ENCODE assay signal across 1 cellular context in the genomic region with DNA sequence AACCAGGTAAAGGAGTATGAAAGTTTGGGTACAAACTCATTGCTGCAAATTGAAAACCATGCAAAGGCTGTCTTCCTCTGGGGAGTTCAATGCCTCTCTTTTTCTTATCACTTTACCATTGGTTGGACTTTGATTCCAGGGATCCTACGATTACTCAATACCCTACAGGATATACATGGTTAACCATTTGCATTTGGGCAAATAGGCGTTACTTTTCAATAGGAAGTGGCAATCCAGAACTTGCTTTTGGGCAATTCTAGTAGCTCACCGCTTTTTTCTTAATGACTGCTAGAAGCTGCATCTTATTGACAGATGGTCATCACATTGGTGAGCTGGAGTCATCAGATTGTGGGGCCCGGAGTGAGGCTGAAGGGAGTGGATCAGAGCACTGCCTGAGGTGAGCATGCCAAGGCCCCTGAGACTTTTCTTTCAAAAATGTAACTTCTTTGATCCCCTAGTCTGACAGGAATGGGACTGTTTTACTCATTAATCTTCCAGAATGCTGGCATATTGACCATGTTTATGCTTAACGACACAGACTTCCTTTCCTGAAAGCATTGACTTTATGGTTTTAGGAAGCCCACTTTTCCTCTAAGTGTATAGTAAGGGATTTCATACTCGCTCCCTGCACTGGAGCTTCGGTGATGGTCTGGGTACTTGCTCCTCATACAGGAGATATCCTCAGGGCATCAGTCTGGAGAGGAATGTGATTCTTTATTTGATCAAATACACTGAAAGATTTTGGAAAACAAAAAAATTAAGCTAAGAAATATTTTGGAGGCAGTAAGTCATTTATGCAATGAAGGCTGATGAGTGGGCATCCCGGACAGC.
TF ChIP-seq lines count a peak whose summit lies in the region.

A gene (plus strand): TSS at position 270 of the 831 bp plus-strand sequence. CDS start 13,039 bp downstream, outside the sequence.

TF ChIP-seq in HepG2, 621 proteins besides CTCF, POLR2A, EP300 and RAD21 (continued from another document and continues in another):
- TF ChIP-seq, protein P1, sequence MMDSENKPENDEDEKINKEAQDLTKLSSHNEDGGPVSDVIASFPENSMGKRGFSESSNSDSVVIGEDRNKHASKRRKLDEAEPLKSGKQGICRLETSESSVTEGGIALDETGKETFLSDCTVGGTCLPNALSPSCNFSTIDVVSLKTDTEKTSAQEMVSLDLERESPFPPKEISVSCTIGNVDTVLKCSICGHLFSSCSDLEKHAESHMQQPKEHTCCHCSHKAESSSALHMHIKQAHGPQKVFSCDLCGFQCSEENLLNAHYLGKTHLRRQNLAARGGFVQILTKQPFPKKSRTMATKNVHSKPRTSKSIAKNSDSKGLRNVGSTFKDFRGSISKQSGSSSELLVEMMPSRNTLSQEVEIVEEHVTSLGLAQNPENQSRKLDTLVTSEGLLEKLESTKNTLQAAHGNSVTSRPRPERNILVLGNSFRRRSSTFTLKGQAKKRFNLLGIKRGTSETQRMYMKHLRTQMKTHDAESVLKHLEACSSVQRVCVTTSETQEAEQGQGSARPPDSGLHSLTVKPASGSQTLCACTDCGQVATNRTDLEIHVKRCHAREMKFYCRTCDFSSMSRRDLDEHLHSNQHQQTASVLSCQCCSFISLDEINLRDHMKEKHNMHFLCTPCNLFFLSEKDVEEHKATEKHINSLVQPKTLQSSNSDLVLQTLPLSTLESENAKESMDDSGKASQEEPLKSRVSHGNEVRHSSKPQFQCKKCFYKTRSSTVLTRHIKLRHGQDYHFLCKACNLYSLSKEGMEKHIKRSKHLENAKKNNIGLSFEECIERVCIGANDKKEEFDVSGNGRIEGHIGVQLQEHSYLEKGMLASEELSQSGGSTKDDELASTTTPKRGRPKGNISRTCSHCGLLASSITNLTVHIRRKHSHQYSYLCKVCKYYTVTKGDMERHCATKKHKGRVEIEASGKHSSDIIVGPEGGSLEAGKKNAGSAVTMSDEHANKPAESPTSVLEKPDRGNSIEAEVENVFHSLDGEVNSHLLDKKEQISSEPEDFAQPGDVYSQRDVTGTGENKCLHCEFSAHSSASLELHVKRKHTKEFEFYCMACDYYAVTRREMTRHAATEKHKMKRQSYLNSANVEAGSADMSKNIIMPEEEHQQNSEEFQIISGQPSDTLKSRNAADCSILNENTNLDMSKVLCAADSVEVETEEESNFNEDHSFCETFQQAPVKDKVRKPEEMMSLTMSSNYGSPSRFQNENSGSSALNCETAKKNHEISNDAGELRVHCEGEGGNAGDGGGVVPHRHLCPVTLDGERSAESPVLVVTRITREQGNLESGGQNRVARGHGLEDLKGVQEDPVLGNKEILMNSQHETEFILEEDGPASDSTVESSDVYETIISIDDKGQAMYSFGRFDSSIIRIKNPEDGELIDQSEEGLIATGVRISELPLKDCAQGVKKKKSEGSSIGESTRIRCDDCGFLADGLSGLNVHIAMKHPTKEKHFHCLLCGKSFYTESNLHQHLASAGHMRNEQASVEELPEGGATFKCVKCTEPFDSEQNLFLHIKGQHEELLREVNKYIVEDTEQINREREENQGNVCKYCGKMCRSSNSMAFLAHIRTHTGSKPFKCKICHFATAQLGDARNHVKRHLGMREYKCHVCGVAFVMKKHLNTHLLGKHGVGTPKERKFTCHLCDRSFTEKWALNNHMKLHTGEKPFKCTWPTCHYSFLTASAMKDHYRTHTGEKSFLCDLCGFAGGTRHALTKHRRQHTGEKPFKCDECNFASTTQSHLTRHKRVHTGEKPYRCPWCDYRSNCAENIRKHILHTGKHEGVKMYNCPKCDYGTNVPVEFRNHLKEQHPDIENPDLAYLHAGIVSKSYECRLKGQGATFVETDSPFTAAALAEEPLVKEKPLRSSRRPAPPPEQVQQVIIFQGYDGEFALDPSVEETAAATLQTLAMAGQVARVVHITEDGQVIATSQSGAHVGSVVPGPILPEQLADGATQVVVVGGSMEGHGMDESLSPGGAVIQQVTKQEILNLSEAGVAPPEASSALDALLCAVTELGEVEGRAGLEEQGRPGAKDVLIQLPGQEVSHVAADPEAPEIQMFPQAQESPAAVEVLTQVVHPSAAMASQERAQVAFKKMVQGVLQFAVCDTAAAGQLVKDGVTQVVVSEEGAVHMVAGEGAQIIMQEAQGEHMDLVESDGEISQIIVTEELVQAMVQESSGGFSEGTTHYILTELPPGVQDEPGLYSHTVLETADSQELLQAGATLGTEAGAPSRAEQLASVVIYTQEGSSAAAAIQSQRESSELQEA (CRISPR knock-in tag; IDR thresholded peaks at IDR 0.05; ENCODE audit: not compliant biosample characterization), result no peak
- TF ChIP-seq, protein P2, sequence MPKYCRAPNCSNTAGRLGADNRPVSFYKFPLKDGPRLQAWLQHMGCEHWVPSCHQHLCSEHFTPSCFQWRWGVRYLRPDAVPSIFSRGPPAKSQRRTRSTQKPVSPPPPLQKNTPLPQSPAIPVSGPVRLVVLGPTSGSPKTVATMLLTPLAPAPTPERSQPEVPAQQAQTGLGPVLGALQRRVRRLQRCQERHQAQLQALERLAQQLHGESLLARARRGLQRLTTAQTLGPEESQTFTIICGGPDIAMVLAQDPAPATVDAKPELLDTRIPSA (CRISPR knock-in tag; IDR thresholded peaks at IDR 0.05; ENCODE audit: borderline replicate concordance), result no peak
- no peak for TF ChIP-seq ARNTL (CRISPR knock-in tag; IDR thresholded peaks at IDR 0.05)
- TF ChIP-seq ZNF552 (CRISPR knock-in tag; IDR thresholded peaks at IDR 0.05; ENCODE audit: borderline replicate concordance), result no peak
- no peak for TF ChIP-seq SATB2 (CRISPR knock-in tag; IDR thresholded peaks at IDR 0.05)
- TF ChIP-seq RFXANK (CRISPR knock-in tag; IDR thresholded peaks at IDR 0.05), result 0 out of 2 replicates have a peak, but pooled peaks have one; percentile 0
- TF ChIP-seq ETV5 (CRISPR knock-in tag; IDR thresholded peaks at IDR 0.05; ENCODE audit: borderline replicate concordance), result peak; percentile 88; the same call in 1 of the 2 replicates
- TF ChIP-seq FOXK2 (IDR thresholded peaks at IDR 0.05), result no peak
- TF ChIP-seq ZNF451 (CRISPR knock-in tag; IDR thresholded peaks at IDR 0.05), result no peak
- no peak for TF ChIP-seq IKZF4 (CRISPR knock-in tag; IDR thresholded peaks at IDR 0.05; ENCODE audit: borderline replicate concordance, low read depth, not compliant biosample characterization)
- no peak for TF ChIP-seq PCBP2 (optimal IDR thresholded peaks at IDR 0.05; ENCODE audit: low read depth, low read length, poor library complexity, severe bottlenecking)
- TF ChIP-seq, protein P3, sequence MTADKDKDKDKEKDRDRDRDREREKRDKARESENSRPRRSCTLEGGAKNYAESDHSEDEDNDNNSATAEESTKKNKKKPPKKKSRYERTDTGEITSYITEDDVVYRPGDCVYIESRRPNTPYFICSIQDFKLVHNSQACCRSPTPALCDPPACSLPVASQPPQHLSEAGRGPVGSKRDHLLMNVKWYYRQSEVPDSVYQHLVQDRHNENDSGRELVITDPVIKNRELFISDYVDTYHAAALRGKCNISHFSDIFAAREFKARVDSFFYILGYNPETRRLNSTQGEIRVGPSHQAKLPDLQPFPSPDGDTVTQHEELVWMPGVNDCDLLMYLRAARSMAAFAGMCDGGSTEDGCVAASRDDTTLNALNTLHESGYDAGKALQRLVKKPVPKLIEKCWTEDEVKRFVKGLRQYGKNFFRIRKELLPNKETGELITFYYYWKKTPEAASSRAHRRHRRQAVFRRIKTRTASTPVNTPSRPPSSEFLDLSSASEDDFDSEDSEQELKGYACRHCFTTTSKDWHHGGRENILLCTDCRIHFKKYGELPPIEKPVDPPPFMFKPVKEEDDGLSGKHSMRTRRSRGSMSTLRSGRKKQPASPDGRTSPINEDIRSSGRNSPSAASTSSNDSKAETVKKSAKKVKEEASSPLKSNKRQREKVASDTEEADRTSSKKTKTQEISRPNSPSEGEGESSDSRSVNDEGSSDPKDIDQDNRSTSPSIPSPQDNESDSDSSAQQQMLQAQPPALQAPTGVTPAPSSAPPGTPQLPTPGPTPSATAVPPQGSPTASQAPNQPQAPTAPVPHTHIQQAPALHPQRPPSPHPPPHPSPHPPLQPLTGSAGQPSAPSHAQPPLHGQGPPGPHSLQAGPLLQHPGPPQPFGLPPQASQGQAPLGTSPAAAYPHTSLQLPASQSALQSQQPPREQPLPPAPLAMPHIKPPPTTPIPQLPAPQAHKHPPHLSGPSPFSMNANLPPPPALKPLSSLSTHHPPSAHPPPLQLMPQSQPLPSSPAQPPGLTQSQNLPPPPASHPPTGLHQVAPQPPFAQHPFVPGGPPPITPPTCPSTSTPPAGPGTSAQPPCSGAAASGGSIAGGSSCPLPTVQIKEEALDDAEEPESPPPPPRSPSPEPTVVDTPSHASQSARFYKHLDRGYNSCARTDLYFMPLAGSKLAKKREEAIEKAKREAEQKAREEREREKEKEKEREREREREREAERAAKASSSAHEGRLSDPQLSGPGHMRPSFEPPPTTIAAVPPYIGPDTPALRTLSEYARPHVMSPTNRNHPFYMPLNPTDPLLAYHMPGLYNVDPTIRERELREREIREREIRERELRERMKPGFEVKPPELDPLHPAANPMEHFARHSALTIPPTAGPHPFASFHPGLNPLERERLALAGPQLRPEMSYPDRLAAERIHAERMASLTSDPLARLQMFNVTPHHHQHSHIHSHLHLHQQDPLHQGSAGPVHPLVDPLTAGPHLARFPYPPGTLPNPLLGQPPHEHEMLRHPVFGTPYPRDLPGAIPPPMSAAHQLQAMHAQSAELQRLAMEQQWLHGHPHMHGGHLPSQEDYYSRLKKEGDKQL (CRISPR knock-in tag; IDR thresholded peaks at IDR 0.05; ENCODE audit: low read depth), result peak; percentile 64; the same call in 1 of the 2 replicates
- no peak for TF ChIP-seq MLLT10 (CRISPR knock-in tag; IDR thresholded peaks at IDR 0.05)
- no peak for TF ChIP-seq CCDC6 (CRISPR knock-in tag; IDR thresholded peaks at IDR 0.05)
- TF ChIP-seq, protein P4, sequence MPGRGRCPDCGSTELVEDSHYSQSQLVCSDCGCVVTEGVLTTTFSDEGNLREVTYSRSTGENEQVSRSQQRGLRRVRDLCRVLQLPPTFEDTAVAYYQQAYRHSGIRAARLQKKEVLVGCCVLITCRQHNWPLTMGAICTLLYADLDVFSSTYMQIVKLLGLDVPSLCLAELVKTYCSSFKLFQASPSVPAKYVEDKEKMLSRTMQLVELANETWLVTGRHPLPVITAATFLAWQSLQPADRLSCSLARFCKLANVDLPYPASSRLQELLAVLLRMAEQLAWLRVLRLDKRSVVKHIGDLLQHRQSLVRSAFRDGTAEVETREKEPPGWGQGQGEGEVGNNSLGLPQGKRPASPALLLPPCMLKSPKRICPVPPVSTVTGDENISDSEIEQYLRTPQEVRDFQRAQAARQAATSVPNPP (CRISPR knock-in tag; IDR thresholded peaks at IDR 0.05), result peak; percentile 36; the same call in 1 of the 2 replicates
- no peak for TF ChIP-seq ZNF577 (CRISPR knock-in tag; IDR thresholded peaks at IDR 0.05; ENCODE audit: borderline replicate concordance, low read depth)
- TF ChIP-seq ZNF816 (CRISPR knock-in tag; IDR thresholded peaks at IDR 0.05; ENCODE audit: borderline replicate concordance), result no peak
- TF ChIP-seq, protein P5, sequence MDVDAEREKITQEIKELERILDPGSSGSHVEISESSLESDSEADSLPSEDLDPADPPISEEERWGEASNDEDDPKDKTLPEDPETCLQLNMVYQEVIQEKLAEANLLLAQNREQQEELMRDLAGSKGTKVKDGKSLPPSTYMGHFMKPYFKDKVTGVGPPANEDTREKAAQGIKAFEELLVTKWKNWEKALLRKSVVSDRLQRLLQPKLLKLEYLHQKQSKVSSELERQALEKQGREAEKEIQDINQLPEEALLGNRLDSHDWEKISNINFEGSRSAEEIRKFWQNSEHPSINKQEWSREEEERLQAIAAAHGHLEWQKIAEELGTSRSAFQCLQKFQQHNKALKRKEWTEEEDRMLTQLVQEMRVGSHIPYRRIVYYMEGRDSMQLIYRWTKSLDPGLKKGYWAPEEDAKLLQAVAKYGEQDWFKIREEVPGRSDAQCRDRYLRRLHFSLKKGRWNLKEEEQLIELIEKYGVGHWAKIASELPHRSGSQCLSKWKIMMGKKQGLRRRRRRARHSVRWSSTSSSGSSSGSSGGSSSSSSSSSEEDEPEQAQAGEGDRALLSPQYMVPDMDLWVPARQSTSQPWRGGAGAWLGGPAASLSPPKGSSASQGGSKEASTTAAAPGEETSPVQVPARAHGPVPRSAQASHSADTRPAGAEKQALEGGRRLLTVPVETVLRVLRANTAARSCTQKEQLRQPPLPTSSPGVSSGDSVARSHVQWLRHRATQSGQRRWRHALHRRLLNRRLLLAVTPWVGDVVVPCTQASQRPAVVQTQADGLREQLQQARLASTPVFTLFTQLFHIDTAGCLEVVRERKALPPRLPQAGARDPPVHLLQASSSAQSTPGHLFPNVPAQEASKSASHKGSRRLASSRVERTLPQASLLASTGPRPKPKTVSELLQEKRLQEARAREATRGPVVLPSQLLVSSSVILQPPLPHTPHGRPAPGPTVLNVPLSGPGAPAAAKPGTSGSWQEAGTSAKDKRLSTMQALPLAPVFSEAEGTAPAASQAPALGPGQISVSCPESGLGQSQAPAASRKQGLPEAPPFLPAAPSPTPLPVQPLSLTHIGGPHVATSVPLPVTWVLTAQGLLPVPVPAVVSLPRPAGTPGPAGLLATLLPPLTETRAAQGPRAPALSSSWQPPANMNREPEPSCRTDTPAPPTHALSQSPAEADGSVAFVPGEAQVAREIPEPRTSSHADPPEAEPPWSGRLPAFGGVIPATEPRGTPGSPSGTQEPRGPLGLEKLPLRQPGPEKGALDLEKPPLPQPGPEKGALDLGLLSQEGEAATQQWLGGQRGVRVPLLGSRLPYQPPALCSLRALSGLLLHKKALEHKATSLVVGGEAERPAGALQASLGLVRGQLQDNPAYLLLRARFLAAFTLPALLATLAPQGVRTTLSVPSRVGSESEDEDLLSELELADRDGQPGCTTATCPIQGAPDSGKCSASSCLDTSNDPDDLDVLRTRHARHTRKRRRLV (CRISPR knock-in tag; IDR thresholded peaks at IDR 0.05), result 0 out of 2 replicates have a peak, but pooled peaks have one; percentile 67
- no peak; the same call in 1 of the 2 replicates for TF ChIP-seq ZNF782 (CRISPR knock-in tag; IDR thresholded peaks at IDR 0.05; ENCODE audit: borderline replicate concordance)
- TF ChIP-seq ZNF331 (CRISPR knock-in tag; IDR thresholded peaks at IDR 0.05), result peak; percentile 90
- TF ChIP-seq, protein P6, sequence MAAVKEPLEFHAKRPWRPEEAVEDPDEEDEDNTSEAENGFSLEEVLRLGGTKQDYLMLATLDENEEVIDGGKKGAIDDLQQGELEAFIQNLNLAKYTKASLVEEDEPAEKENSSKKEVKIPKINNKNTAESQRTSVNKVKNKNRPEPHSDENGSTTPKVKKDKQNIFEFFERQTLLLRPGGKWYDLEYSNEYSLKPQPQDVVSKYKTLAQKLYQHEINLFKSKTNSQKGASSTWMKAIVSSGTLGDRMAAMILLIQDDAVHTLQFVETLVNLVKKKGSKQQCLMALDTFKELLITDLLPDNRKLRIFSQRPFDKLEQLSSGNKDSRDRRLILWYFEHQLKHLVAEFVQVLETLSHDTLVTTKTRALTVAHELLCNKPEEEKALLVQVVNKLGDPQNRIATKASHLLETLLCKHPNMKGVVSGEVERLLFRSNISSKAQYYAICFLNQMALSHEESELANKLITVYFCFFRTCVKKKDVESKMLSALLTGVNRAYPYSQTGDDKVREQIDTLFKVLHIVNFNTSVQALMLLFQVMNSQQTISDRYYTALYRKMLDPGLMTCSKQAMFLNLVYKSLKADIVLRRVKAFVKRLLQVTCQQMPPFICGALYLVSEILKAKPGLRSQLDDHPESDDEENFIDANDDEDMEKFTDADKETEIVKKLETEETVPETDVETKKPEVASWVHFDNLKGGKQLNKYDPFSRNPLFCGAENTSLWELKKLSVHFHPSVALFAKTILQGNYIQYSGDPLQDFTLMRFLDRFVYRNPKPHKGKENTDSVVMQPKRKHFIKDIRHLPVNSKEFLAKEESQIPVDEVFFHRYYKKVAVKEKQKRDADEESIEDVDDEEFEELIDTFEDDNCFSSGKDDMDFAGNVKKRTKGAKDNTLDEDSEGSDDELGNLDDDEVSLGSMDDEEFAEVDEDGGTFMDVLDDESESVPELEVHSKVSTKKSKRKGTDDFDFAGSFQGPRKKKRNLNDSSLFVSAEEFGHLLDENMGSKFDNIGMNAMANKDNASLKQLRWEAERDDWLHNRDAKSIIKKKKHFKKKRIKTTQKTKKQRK (IDR thresholded peaks at IDR 0.05; ENCODE audit: low read length), result no peak
- TF ChIP-seq RARG (CRISPR knock-in tag; IDR thresholded peaks at IDR 0.05; ENCODE audit: low read depth), result no peak
- peak; percentile 60 for TF ChIP-seq NFIC (IDR thresholded peaks at IDR 0.05; ENCODE audit: low read length)
- TF ChIP-seq KMT2B (CRISPR knock-in tag; IDR thresholded peaks at IDR 0.05), result peak; percentile 59
